8 cellular contexts compared by ENCODE assay signal in genomic region chr10:28381903-28382347, GRCh38.
DNase-seq lines count a peak whose midpoint lies in the region; ATAC-seq and FAIRE-seq lines count a peak whose summit lies in the region.

No MANE protein-coding gene starts in this region.

- FAIRE-seq in GM19239 (lab: Jason Lieb, UNC) = peak; percentile 92

- DNase-seq in Ammon's horn (ENCODE audit: low spot score) (peak; percentile 87), GM19239 (ENCODE audit: insufficient read length, low spot score) (peak; percentile 32), NCI-H774 (lab: John Stamatoyannopoulos, UW) (peak; percentile 49), ecto neural progenitor cell (ENCODE audit: low spot score) (peak; percentile 84), lung microvascular endothelial cell (ENCODE audit: low read depth in 2 of 2) (peak; percentile 80 to 87)
- DNase-seq in activated CD4-positive, alpha-beta T cell treated with anti-CD3 and anti-CD28 coated beads, Interleukin-2, amount 50 U/mL, for 48 hours = peak; percentile 88 to 91
- DNase-seq in stimulated activated CD8-positive, alpha-beta memory T cell treated with anti-CD3 and anti-CD28 coated beads, Interleukin-15, amount 100 ng/mL, for 24 hours (ENCODE audit: low read depth) = peak; percentile 53

- ATAC-seq in HG03558 (IDR thresholded peaks at IDR 0.05; ENCODE audit: extremely low read depth, unreplicated experiment) = peak; percentile 62

Comparison
In these comparisons a context has a peak if more than half of its experiments do, and no peak if none do; other contexts are left out.
1. Peak in every context shown above with its lines: DNase-seq and ATAC-seq.
2. DNase-seq: peak in every context shown above with its lines; median percentile 90 in activated CD4-positive, alpha-beta T cell treated with anti-CD3 and anti-CD28 coated beads, Interleukin-2, amount 50 U/mL, for 48 hours; 87 in Ammon's horn; 84 in ecto neural progenitor cell; 84 in lung microvascular endothelial cell; 53 in stimulated activated CD8-positive, alpha-beta memory T cell treated with anti-CD3 and anti-CD28 coated beads, Interleukin-15, amount 100 ng/mL, for 24 hours; 49 in NCI-H774; 32 in GM19239.